ENCODE assay signal across 24 cellular contexts in the genomic region with DNA sequence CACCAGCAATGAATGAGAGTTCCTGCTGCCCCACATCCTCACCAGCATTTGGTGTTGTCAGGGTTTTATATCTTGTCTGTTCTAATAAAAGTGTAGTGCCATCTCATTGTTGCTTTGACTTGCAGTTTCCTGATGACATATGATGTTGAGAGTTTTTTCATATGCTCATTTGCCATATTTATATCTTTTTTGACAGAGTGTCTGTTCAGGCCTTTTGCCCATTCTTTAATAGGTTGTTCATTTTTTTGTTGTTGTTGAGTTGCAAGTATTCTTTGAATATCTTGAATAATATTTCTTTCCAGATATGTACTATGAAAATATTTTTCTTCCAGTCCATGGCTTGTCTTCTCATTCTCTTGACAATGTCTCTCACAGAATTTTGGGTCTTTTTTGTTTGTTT.
"Had no signal": no experiment of that assay in that cellular context is flagged by ENCODE, and none has a peak within 500 bp of the region (broad histone marks: within the 10 kb centered on the region; RNA-seq: fewer than 3 reads in every experiment).

No MANE protein-coding gene starts in this region.

- H3K9me3 ChIP-seq: suprapubic skin, testis, thoracic aorta, thyroid gland, upper lobe of left lung, upper lobe of right lung, uterus, vagina had no signal

- DNase-seq: stimulated activated CD4-positive, alpha-beta T cell treated with anti-CD3 and anti-CD28 coated beads, Interleukin-2, amount 100 ng/mL, for 48 hours; stimulated activated CD4-positive, alpha-beta T cell treated with anti-CD3 and anti-CD28 coated beads, Interleukin-4, amount 100 ng/mL, for 1 hour; stimulated activated CD4-positive, alpha-beta T cell treated with anti-CD3 and anti-CD28 coated beads, Interleukin-4, amount 100 ng/mL, for 24 hours; stimulated activated CD4-positive, alpha-beta T cell treated with anti-CD3 and anti-CD28 coated beads, Interleukin-4, amount 100 ng/mL, for 4 hours; stimulated activated CD8-positive, alpha-beta memory T cell treated with anti-CD3 and anti-CD28 coated beads, Interleukin-4, amount 100 ng/mL, for 48 hours; stimulated activated naive B cell treated with anti-CD40 and anti-IgM and Interleukin-4, amounts not matched to agents 10 μg/mL and 1 μg/mL and 100 μg/mL, for 72 hours; stimulated activated naive CD4-positive, alpha-beta T cell; stimulated activated naive CD4-positive, alpha-beta T cell treated with Interleukin-2 at 50 U/mL for 16 hours; stimulated activated naive CD8-positive, alpha-beta T cell treated with anti-CD3 and anti-CD28 coated beads, Interleukin-15, amount 100 ng/mL, for 72 hours; stimulated activated naive CD8-positive, alpha-beta T cell treated with anti-CD3 and anti-CD28 coated beads, Interleukin-15, Interleukin-2, amounts not matched to agents 100 U/mL and 50 U/mL, for 24 hours; stomach; substantia nigra; testis; thyroid gland; tibial artery; transverse colon; upper lobe of left lung; upper lobe of right lung; uterus had no signal

- H3K4me1 ChIP-seq: suprapubic skin, testis, transverse colon, uterus had no signal

- H3K36me3 ChIP-seq: stomach, suprapubic skin, thoracic aorta, thyroid gland, tibial artery, tibial nerve, transverse colon, upper lobe of left lung, upper lobe of right lung, uterus, vagina had no signal

- H3K4me3 ChIP-seq: stomach, suprapubic skin, testis, thoracic aorta, thyroid gland, tibial artery, tibial nerve, transverse colon, upper lobe of left lung, upper lobe of right lung, uterus, vagina had no signal

- H3K27me3 ChIP-seq: stomach, testis, thyroid gland, tibial artery, tibial nerve, upper lobe of left lung, upper lobe of right lung, uterus, vagina had no signal

- ATAC-seq: stimulated activated effector memory CD8-positive, alpha-beta T cell treated with anti-CD3 and anti-CD28 coated beads, Interleukin-12 subunit alpha, Interleukin-12 subunit beta, amount 100 ng/mL, for 72 hours; stimulated activated naive B cell treated with anti-CD40 and anti-IgM and Interleukin-4, amounts not matched to agents 10 μg/mL and 1 μg/mL and 100 μg/mL, for 72 hours; stimulated activated naive CD8-positive, alpha-beta T cell treated with anti-CD3 and anti-CD28 coated beads, Interleukin-15, amount 100 ng/mL, for 72 hours; stimulated activated naive CD8-positive, alpha-beta T cell treated with anti-CD3 and anti-CD28 coated beads, Interleukin-15, Interleukin-2, amounts not matched to agents 100 U/mL and 50 U/mL, for 24 hours; upper lobe of right lung had no signal

- H3K27ac ChIP-seq: stomach, suprapubic skin, testis, thoracic aorta, thyroid gland, tibial artery, tibial nerve, transverse colon, upper lobe of left lung, upper lobe of right lung, uterus, vagina had no signal
